30 cellular contexts compared by ENCODE assay signal in genomic region chr5:74682636-74683035, GRCh38. TPM values are rescaled to one million over a fixed set of nuclear protein-coding genes. Genes with fewer than 3 reads are reported as not detected.
DNase-seq lines count a peak whose midpoint lies in the region; ATAC-seq and TF ChIP-seq lines count a peak whose summit lies in the region.
"Had no signal": no experiment of that assay in that cellular context is flagged by ENCODE, and none has a peak within 500 bp of the region (broad histone marks: within the 10 kb centered on the region; RNA-seq: fewer than 3 reads in every experiment).

No MANE protein-coding gene starts in this region.

- intact Hi-C loops in CD4-positive, alpha-beta T cell (cut with DNase I, micrococcal nuclease): loop anchor here in 1 of 2 experiments (10.0 kb wide), 2 partner anchors 552 to 832 kb away; partner anchors contain the start of genes ANKRD31, CERT1 and POLK

- no peak overlapping the region for H3K4me2 ChIP-seq in parathyroid adenoma (ENCODE audit: low read length)

- TF ChIP-seq CTCF in CD4-positive, alpha-beta T cell (IDR thresholded peaks at IDR 0.05): no peak
- no peak for TF ChIP-seq CTCF in epithelial cell of esophagus (IDR thresholded peaks at IDR 0.05; ENCODE audit: insufficient read depth, low read depth, low read length, missing control alignments)
- TF ChIP-seq CTCF in parathyroid adenoma (IDR thresholded peaks at IDR 0.05): no peak

- DNase-seq in CD4-positive, alpha-beta T cell: no peak
- DNase-seq in NCI-H69 (lab: John Stamatoyannopoulos, UW) (peak; percentile 28), epithelial cell of esophagus (ENCODE audit: low read depth) (peak; percentile 42), DMS153 (lab: John Stamatoyannopoulos, UW) (no peak), mucosa of gallbladder (ENCODE audit: low spot score) (no peak)
- DNase-seq: activated CD4-positive, alpha-beta T cell treated with anti-CD3 and anti-CD28 coated beads for 36 hours; activated T-cell treated with anti-CD3 and anti-CD28 coated beads for 4 hours; GOT3; HFFc6; islet precursor cell; KG1; left lung; MG63; NCI-H1105; NCI-H2029; NCI-H524; nucleus accumbens; psoas muscle; SHP77; stimulated activated CD4-positive, alpha-beta T cell treated with anti-CD3 and anti-CD28 coated beads, Interleukin-2, amount 100 ng/mL, for 48 hours; T-helper 9 cell had no signal

- CTCF ChIA-PET in CD4-positive, alpha-beta T cell (lab: Charles Lee): no interaction called here

- no peaks in the 10 kb centered on the region for H3K9me3 ChIP-seq in CD4-positive, alpha-beta T cell (ENCODE audit: control insufficient read depth, low read length)
- no peaks in the 10 kb centered on the region for H3K9me3 ChIP-seq in parathyroid adenoma (ENCODE audit: control insufficient read depth, low read length)
- H3K9me3 ChIP-seq: left lung, MG63, psoas muscle, tibial nerve had no signal

- POLR2A ChIA-PET in CD4-positive, alpha-beta T cell (lab: Charles Lee): no interaction called here

- H3K36me3 Mint-ChIP-seq in CD4-positive, alpha-beta T cell (ENCODE audit: low read depth): peaks cover 5% of the 10 kb centered on the region
- H3K36me3 Mint-ChIP-seq: memory B cell had no signal

- H3K27ac ChIP-seq in CD4-positive, alpha-beta T cell (ENCODE audit: low read depth, low read length): no peak overlapping the region
- H3K27ac ChIP-seq in parathyroid adenoma: no peak overlapping the region
- H3K27ac ChIP-seq: left lung, psoas muscle, tibial nerve, VCaP had no signal

- no peaks in the 10 kb centered on the region for H3K9me3 Mint-ChIP-seq in CD4-positive, alpha-beta T cell
- H3K9me3 Mint-ChIP-seq: dendritic cell treated with granulocyte-macrophage colony-stimulating factor and Interleukin-4, amounts not matched to agents 40 ng/mL and 50 ng/mL, for 4 days; HFFc6; memory B cell had no signal

- H3K4me3 Mint-ChIP-seq in CD4-positive, alpha-beta T cell: peak overlapping the region; percentile 82
- H3K4me3 Mint-ChIP-seq: activated CD4-positive, alpha-beta T cell treated with anti-CD3 and anti-CD28 coated beads for 36 hours; CD14-positive monocyte; dendritic cell treated with granulocyte-macrophage colony-stimulating factor and Interleukin-4, amounts not matched to agents 40 ng/mL and 50 ng/mL, for 4 days; HFFc6 had no signal

- no peaks in the 10 kb centered on the region for H3K79me2 ChIP-seq in parathyroid adenoma

- no peaks in the 10 kb centered on the region for H3K36me3 ChIP-seq in parathyroid adenoma (ENCODE audit: control insufficient read depth, insufficient read depth, low read length)
- H3K36me3 ChIP-seq: left lung, tibial nerve had no signal

- no peaks in the 10 kb centered on the region for H3K27me3 ChIP-seq in CD4-positive, alpha-beta T cell (ENCODE audit: control insufficient read depth, insufficient read depth, low read length)
- H3K27me3 ChIP-seq in parathyroid adenoma (ENCODE audit: control insufficient read depth, insufficient read depth, low read length): no peaks in the 10 kb centered on the region
- H3K27me3 ChIP-seq: MG63 had no signal

- H2AFZ ChIP-seq in parathyroid adenoma: peak overlapping the region; percentile 38

- H3K27ac Mint-ChIP-seq in CD4-positive, alpha-beta T cell: no peak overlapping the region
- H3K27ac Mint-ChIP-seq: activated CD4-positive, alpha-beta T cell treated with anti-CD3 and anti-CD28 coated beads for 36 hours; CD14-positive monocyte; dendritic cell treated with granulocyte-macrophage colony-stimulating factor and Interleukin-4, amounts not matched to agents 40 ng/mL and 50 ng/mL, for 4 days; HFFc6 had no signal

- ATAC-seq in CD4-positive, alpha-beta T cell (ENCODE audit: poor library complexity): no peak
- ATAC-seq in HG02763 (IDR thresholded peaks at IDR 0.05; ENCODE audit: unreplicated experiment): no peak
- ATAC-seq: activated CD4-positive, alpha-beta T cell treated with anti-CD3 and anti-CD28 coated beads for 36 hours; left lung; Panc1; psoas muscle; sciatic nerve had no signal

- no peak overlapping the region for H3K9ac ChIP-seq in parathyroid adenoma

- H3K4me3 ChIP-seq in epithelial cell of esophagus (ENCODE audit: low read length) (no peak overlapping the region), parathyroid adenoma (ENCODE audit: low read depth, low read length) (no peak overlapping the region)
- H3K4me3 ChIP-seq: left lung, MG63, psoas muscle, tibial nerve had no signal

- no peaks in the 10 kb centered on the region for H3K27me3 Mint-ChIP-seq in CD4-positive, alpha-beta T cell

- H3K4me1 Mint-ChIP-seq in CD4-positive, alpha-beta T cell (ENCODE audit: low read depth): peaks cover 19% of the 10 kb centered on the region

- peaks cover 3% of the 10 kb centered on the region for H3K4me1 ChIP-seq in parathyroid adenoma

RNA-seq across cellular contexts. Expression of gene HEXB, which starts 2.4 kb away (rescaled TPM):
- 10 to 100 TPM; 31.9 to 33.8 TPM for total RNA-seq in CD4-positive, alpha-beta T cell
- 175 TPM for total RNA-seq in mucosa of gallbladder

RNA-seq across cellular contexts. Expression of gene ENC1, which starts 42.1 kb away (rescaled TPM):
- total RNA-seq in CD4-positive, alpha-beta T cell: 10 to 100 TPM; 39.6 to 40.1 TPM
- 36.0 TPM for total RNA-seq in mucosa of gallbladder

Comparison
In these comparisons a context has a peak if more than half of its experiments do, and no peak if none do; other contexts are left out.
1. DNase-seq: peak in NCI-H69 (single experiment) and epithelial cell of esophagus (single experiment); none in CD4-positive, alpha-beta T cell (0 of 10), DMS153 (single experiment) and mucosa of gallbladder (single experiment).